ENCODE assay signal across 16 cellular contexts in genomic region chr6:146029573-146030184, GRCh38. TPM values are rescaled to one million over a fixed set of nuclear protein-coding genes. Genes with fewer than 3 reads are reported as not detected.
DNase-seq lines count a peak whose midpoint lies in the region; ATAC-seq and TF ChIP-seq lines count a peak whose summit lies in the region.
"Had no signal": no experiment of that assay in that cellular context is flagged by ENCODE, and none has a peak within 500 bp of the region (broad histone marks: within the 10 kb centered on the region; RNA-seq: fewer than 3 reads in every experiment).

No MANE protein-coding gene starts in this region.

- H3K4me3 Mint-ChIP-seq in Caco-2 (ENCODE audit: unreplicated experiment), result no peak overlapping the region

- H3K36me3 Mint-ChIP-seq in Caco-2 (ENCODE audit: insufficient read depth, unreplicated experiment), result no peaks in the 10 kb centered on the region
- H3K36me3 Mint-ChIP-seq: CD4-positive, alpha-beta memory T cell had no signal

- H3K36me3 ChIP-seq in HUES48 (ENCODE audit: control insufficient read depth, insufficient read depth, low read length) (no peaks in the 10 kb centered on the region), iPS-20b (ENCODE audit: insufficient read depth, low read depth, low read length) (no peaks in the 10 kb centered on the region), Caco-2 (ENCODE audit: control insufficient read depth, insufficient read depth, low read length) (no peaks in the 10 kb centered on the region)
- H3K36me3 ChIP-seq: BE2C had no signal

- peaks cover 50% of the 10 kb centered on the region for H3K27me3 ChIP-seq in HUES48 (ENCODE audit: control insufficient read depth, insufficient read depth, low read length)
- peaks cover 0 to 36% (median 12%) of the 10 kb centered on the region in 45 donors for H3K27me3 ChIP-seq in dorsolateral prefrontal cortex
- H3K27me3 ChIP-seq in iPS-20b (ENCODE audit: insufficient read depth, low read length), result peaks cover 55% of the 10 kb centered on the region
- H3K27me3 ChIP-seq in Caco-2 (replicated peaks; ENCODE audit: control insufficient read depth, insufficient read depth, low read length), result no peaks in the 10 kb centered on the region

- DNase-seq in G401 (ENCODE audit: low spot score) (peak; percentile 75), dorsolateral prefrontal cortex (peak in 3 of 10 donors; percentile 10 to 50 (median 38)), Caco-2 (no peak), NCI-H2029 (lab: John Stamatoyannopoulos, UW) (no peak), occipital lobe (lab: John Stamatoyannopoulos, UW) (no peak)
- DNase-seq: BE2C; CD4-positive, alpha-beta memory T cell; IMR-90; NCI-H1417; NCI-H2029 treated with DMSO at 0.1 percent for 48 hours; NCI-H345; NCI-H526 treated with DMSO at 0.1 percent for 48 hours; PC-9 had no signal

- H3K9ac ChIP-seq in HUES48 (ENCODE audit: low read depth, low read length) (no peak overlapping the region), iPS-20b (ENCODE audit: low read depth, low read length) (no peak overlapping the region)

- peaks cover 9% of the 10 kb centered on the region for H3K27me3 Mint-ChIP-seq in Caco-2 (ENCODE audit: insufficient read depth, unreplicated experiment)

- H3K9me3 Mint-ChIP-seq in Caco-2 (ENCODE audit: unreplicated experiment), result no peaks in the 10 kb centered on the region

- no peaks in the 10 kb centered on the region for H3K4me1 Mint-ChIP-seq in Caco-2 (ENCODE audit: low read depth, unreplicated experiment)

- CTCF ChIA-PET in Caco-2 (lab: Charles Lee), result no interaction called here

- peak overlapping the region; percentile 84 for H3K4me3 ChIP-seq in HUES48 (ENCODE audit: low read depth, low read length)
- H3K4me3 ChIP-seq in dorsolateral prefrontal cortex, result peak overlapping the region in 58 of 59 donors; percentile 12 to 67 (median 51)
- peak overlapping the region; percentile 83; the same call in 1 of the 2 replicates for H3K4me3 ChIP-seq in iPS-20b (ENCODE audit: low read length)
- no peak overlapping the region for H3K4me3 ChIP-seq in Caco-2 (ENCODE audit: low read depth, low read length)
- H3K4me3 ChIP-seq: PC-9 had no signal

- H3K27ac Mint-ChIP-seq in Caco-2 (ENCODE audit: unreplicated experiment), result no peak overlapping the region
- H3K27ac Mint-ChIP-seq: CD4-positive, alpha-beta memory T cell had no signal

- ATAC-seq in HG03196 (IDR thresholded peaks at IDR 0.05; ENCODE audit: unreplicated experiment), result no peak

- H3K9me3 ChIP-seq in HUES48 (ENCODE audit: control insufficient read depth, insufficient read depth, low read length) (no peaks in the 10 kb centered on the region), iPS-20b (ENCODE audit: insufficient read depth, low read depth, low read length) (no peaks in the 10 kb centered on the region), Caco-2 (no peaks in the 10 kb centered on the region)
- H3K9me3 ChIP-seq: BE2C had no signal

- no TSS peak for BruUV-seq in Caco-2 (replicated peaks; lab: Mats Ljungman, UMichigan)

- in situ Hi-C loops in G401 (cut with HindIII; ENCODE audit: low sequenced_read_pairs), result no loop called here

- POLR2A ChIA-PET in Caco-2 (lab: Charles Lee), result no interaction called here

- intact Hi-C loops in dorsolateral prefrontal cortex (cut with DNase I), result loop anchor here in 1 of 2 donors (5.0 kb wide), 1 partner anchor 478 kb away; no protein-coding TSS in a partner anchor
- intact Hi-C loops in Caco-2 (cut with micrococcal nuclease; ENCODE audit: unreplicated experiment), result no loop called here

- TF ChIP-seq CTCF in dorsolateral prefrontal cortex (IDR thresholded peaks at IDR 0.05 in 54 of 56, conservative IDR thresholded peaks at IDR 0.05 in 2 of 56; ENCODE audit: low read depth in 1 of 56, partially characterized antibody in 56 of 56), result no peak
- no peak for TF ChIP-seq CTCF in Caco-2 (IDR thresholded peaks at IDR 0.05; ENCODE audit: insufficient read depth in 1 of 2, low read depth in 1 of 2, low read length in 1 of 2, severe bottlenecking in 1 of 2, unreplicated experiment in 1 of 2)

- H3K4me1 ChIP-seq in HUES48 (ENCODE audit: control insufficient read depth, insufficient read depth, low read length), result no peaks in the 10 kb centered on the region
- H3K4me1 ChIP-seq in iPS-20b (ENCODE audit: insufficient read depth, low read length), result no peaks in the 10 kb centered on the region
- no peaks in the 10 kb centered on the region for H3K4me1 ChIP-seq in Caco-2
- H3K4me1 ChIP-seq: BE2C had no signal

- H3K27ac ChIP-seq in HUES48 (ENCODE audit: low read depth, low read length), result no peak overlapping the region
- peak overlapping the region in 27 of 59 donors; percentile 12 to 80 (median 46) for H3K27ac ChIP-seq in dorsolateral prefrontal cortex
- no peak overlapping the region for H3K27ac ChIP-seq in iPS-20b (ENCODE audit: low read length)
- H3K27ac ChIP-seq: PC-9 had no signal

RNA-seq across cellular contexts. Expression of gene GRM1, which starts 0.8 kb away (rescaled TPM):
- not detected in 2 replicates for total RNA-seq in G401 (2014; rRNA removed; shearing (Covaris generic))
- 10 to 100 TPM; 10.7 to 44.3 (median 26.8) TPM for total RNA-seq in dorsolateral prefrontal cortex
- total RNA-seq in Caco-2 (2022), result not detected in 2 replicates
- 22.3 TPM for total RNA-seq in occipital lobe
- total RNA-seq: CD4-positive, alpha-beta memory T cell; IMR-90 had no signal

Comparison
In these comparisons a context has a peak if more than half of its experiments do, and no peak if none do; other contexts are left out.
1. RNA of gene GRM1, which starts 0.8 kb away (total RNA-seq): 10.7 to 44.3 TPM in dorsolateral prefrontal cortex and 22.3 TPM in occipital lobe (single experiment); not detected in Caco-2 and not detected in G401; every median in the first group is over 10 times any median in the second.